23 cellular contexts compared by ENCODE assay signal in the genomic region with DNA sequence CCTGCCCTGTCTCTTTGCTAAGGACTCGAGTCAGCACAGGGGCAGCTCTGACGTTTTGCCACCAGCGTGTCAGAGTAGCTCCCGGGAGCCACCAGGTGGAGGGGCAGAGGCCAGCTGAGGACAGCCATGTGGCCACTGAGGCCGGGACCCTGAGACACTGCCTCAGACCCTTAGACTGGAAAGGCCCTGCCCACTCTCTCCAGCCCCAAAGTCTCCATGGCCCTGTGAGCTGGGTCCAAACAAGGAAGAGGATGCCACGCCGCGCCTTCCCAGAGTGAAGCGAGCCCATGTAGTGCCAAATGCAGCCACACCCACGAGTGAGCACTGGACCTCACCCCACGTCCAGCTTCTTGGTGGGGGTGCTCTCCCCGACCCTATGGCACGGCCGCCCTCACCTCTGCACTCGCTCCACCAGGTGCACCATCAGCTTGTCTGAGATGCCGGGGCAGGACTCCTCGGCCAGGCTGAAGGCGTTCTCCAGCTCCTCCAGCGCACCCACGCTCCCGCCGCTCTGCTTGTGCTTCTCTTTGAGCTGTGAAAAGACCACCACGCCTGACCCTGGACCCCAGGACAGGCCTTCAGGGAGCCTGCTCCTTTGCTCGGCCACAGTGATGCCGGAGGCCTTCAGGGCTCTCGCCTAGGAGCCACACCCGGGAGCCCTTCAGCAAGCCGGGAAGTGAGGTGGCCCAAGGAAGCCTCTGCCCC.
"Had no signal": no experiment of that assay in that cellular context is flagged by ENCODE, and none has a peak within 500 bp of the region (broad histone marks: within the 10 kb centered on the region; RNA-seq: fewer than 3 reads in every experiment).

No MANE protein-coding gene starts in this region.

- H3K4me3 ChIP-seq: adrenal gland, MG63, Peyer's patch had no signal

- H3K4me2 ChIP-seq: KMS-11 had no signal

- H3K9me3 ChIP-seq: adrenal gland, MG63, Peyer's patch had no signal

- H3K27ac ChIP-seq: adrenal gland, KMS-11 had no signal

- H3K4me3 Mint-ChIP-seq: activated CD8-positive, alpha-beta T cell treated with anti-CD3 and anti-CD28 coated beads, Interleukin-2, amount 10 ng/mL, durations not matched to agents 7 days and 5 days; activated naive CD8-positive, alpha-beta T cell treated with anti-CD3 and anti-CD28 coated beads, Interleukin-2, amount 10 ng/mL, durations not matched to agents 7 days and 5 days; T-helper 17 cell; WTC11 had no signal

- H3K36me3 Mint-ChIP-seq: activated naive CD8-positive, alpha-beta T cell treated with anti-CD3 and anti-CD28 coated beads, Interleukin-2, amount 10 ng/mL, durations not matched to agents 7 days and 5 days had no signal

- H3K9ac ChIP-seq: KMS-11 had no signal

- ATAC-seq: activated CD8-positive, alpha-beta T cell treated with anti-CD3 and anti-CD28 coated beads, Interleukin-2, amount 10 ng/mL, durations not matched to agents 7 days and 5 days; T-helper 17 cell; WTC11 had no signal

- DNase-seq: activated CD4-positive, alpha-beta T cell treated with anti-CD3 and anti-CD28 coated beads for 48 hours; activated CD4-positive, alpha-beta T cell treated with anti-CD3 and anti-CD28 coated beads, Interleukin-2, amount 50 U/mL, for 4 hours; activated CD4-positive, CD25-positive, alpha-beta regulatory T cell treated with anti-CD3 and anti-CD28 coated beads, Interleukin-2, amount 50 U/mL, for 72 hours; activated CD8-positive, alpha-beta memory T cell treated with anti-CD3 and anti-CD28 coated beads, Interleukin-2, amount 50 U/mL, for 48 hours; activated CD8-positive, alpha-beta T cell treated with anti-CD3 and anti-CD28 coated beads, Interleukin-2, amount 10 ng/mL, durations not matched to agents 7 days and 5 days; activated naive CD4-positive, alpha-beta T cell treated with anti-CD3 and anti-CD28 coated beads, Interleukin-2, amount 50 U/mL, for 16 hours; activated naive CD8-positive, alpha-beta T cell treated with anti-CD3 and anti-CD28 coated beads, Interleukin-2, amount 10 ng/mL, durations not matched to agents 7 days and 5 days; activated T-cell treated with anti-CD3 and anti-CD28 coated beads, Interleukin-2, amount 50 U/mL, for 1 hour; adrenal gland; anterior cingulate cortex; central memory CD4-positive, alpha-beta T cell; MG63; MV-4-11; NCI-H1417 treated with DMSO at 0.1 percent for 48 hours; NCI-H1694; NCI-H345; NCI-H526 treated with DMSO at 0.1 percent for 48 hours; SIG-M5; T-helper 17 cell; T-helper 9 cell had no signal

- H3K4me1 ChIP-seq: adrenal gland had no signal

- H3K27me3 Mint-ChIP-seq: activated naive CD8-positive, alpha-beta T cell treated with anti-CD3 and anti-CD28 coated beads, Interleukin-2, amount 10 ng/mL, durations not matched to agents 7 days and 5 days; T-helper 17 cell had no signal

- H3K9me3 Mint-ChIP-seq: activated naive CD8-positive, alpha-beta T cell treated with anti-CD3 and anti-CD28 coated beads, Interleukin-2, amount 10 ng/mL, durations not matched to agents 7 days and 5 days; WTC11 had no signal

- H3K27me3 ChIP-seq: adrenal gland, MG63, Peyer's patch had no signal

- H3K4me1 Mint-ChIP-seq: activated naive CD8-positive, alpha-beta T cell treated with anti-CD3 and anti-CD28 coated beads, Interleukin-2, amount 10 ng/mL, durations not matched to agents 7 days and 5 days; WTC11 had no signal

- H3K27ac Mint-ChIP-seq: activated CD8-positive, alpha-beta T cell treated with anti-CD3 and anti-CD28 coated beads, Interleukin-2, amount 10 ng/mL, durations not matched to agents 7 days and 5 days; activated naive CD8-positive, alpha-beta T cell treated with anti-CD3 and anti-CD28 coated beads, Interleukin-2, amount 10 ng/mL, durations not matched to agents 7 days and 5 days; WTC11 had no signal
